8 cellular contexts compared by ENCODE assay signal in genomic region chr15:70196314-70197291, GRCh38.
DNase-seq lines count a peak whose midpoint lies in the region; ATAC-seq, FAIRE-seq and TF ChIP-seq lines count a peak whose summit lies in the region.

No MANE protein-coding gene starts in this region.

- H3K4me1 Mint-ChIP-seq in activated naive CD4-positive, alpha-beta T cell treated with anti-CD3 and anti-CD28 coated beads, Interleukin-2, amount 10 ng/mL, durations not matched to agents 7 days and 5 days: no peaks in the 10 kb centered on the region

- TF ChIP-seq CTCF in BJ (IDR thresholded peaks at IDR 0.05; ENCODE audit: insufficient read depth, low read depth, low read length): no peak

- no peak for FAIRE-seq in frontal cortex (lab: Jason Lieb, UNC)

- DNase-seq in BJ (ENCODE audit: low read depth) (peak; percentile 15), GM19238 (ENCODE audit: insufficient read length, low spot score) (peak; percentile 63), NCI-H82 treated with DMSO at 0.1 percent for 48 hours (lab: John Stamatoyannopoulos, UW; ENCODE audit: unreplicated experiment) (peak; percentile 33), kidney tubule cell (ENCODE audit: low spot score) (peak; percentile 56), frontal cortex (ENCODE audit: low spot score in 2 of 2) (no peak)
- peak; percentile 34 for DNase-seq in activated naive CD4-positive, alpha-beta T cell treated with anti-CD3 and anti-CD28 coated beads, Interleukin-2, amount 10 ng/mL, durations not matched to agents 7 days and 5 days
- peak; percentile 22 for DNase-seq in stimulated activated CD8-positive, alpha-beta memory T cell treated with anti-CD3 and anti-CD28 coated beads, Interleukin-12 subunit alpha, Interleukin-12 subunit beta, amount 100 ng/mL, for 1 hour (ENCODE audit: low read depth)

- no peaks in the 10 kb centered on the region for H3K36me3 Mint-ChIP-seq in activated naive CD4-positive, alpha-beta T cell treated with anti-CD3 and anti-CD28 coated beads, Interleukin-2, amount 10 ng/mL, durations not matched to agents 7 days and 5 days

- H3K4me3 ChIP-seq in BJ (ENCODE audit: low read depth, low read length): no peak overlapping the region

- H3K27ac Mint-ChIP-seq in activated naive CD4-positive, alpha-beta T cell treated with anti-CD3 and anti-CD28 coated beads, Interleukin-2, amount 10 ng/mL, durations not matched to agents 7 days and 5 days: no peak overlapping the region

- H3K36me3 ChIP-seq in BJ (ENCODE audit: control insufficient read depth, insufficient read depth, low read length): no peaks in the 10 kb centered on the region

- H3K27me3 ChIP-seq in BJ (ENCODE audit: control insufficient read depth, insufficient read depth, low read length): peaks cover 10% of the 10 kb centered on the region

- H3K9me3 Mint-ChIP-seq in activated naive CD4-positive, alpha-beta T cell treated with anti-CD3 and anti-CD28 coated beads, Interleukin-2, amount 10 ng/mL, durations not matched to agents 7 days and 5 days: no peaks in the 10 kb centered on the region

- H3K4me3 Mint-ChIP-seq in activated naive CD4-positive, alpha-beta T cell treated with anti-CD3 and anti-CD28 coated beads, Interleukin-2, amount 10 ng/mL, durations not matched to agents 7 days and 5 days: no peak overlapping the region

- POLR2A ChIA-PET in BJ (lab: Charles Lee): no interaction called here

- peak; percentile 95 for ATAC-seq in HG03354 (IDR thresholded peaks at IDR 0.05; ENCODE audit: poor library complexity, severe bottlenecking, unreplicated experiment)

- peaks cover 26% of the 10 kb centered on the region for H3K27me3 Mint-ChIP-seq in activated naive CD4-positive, alpha-beta T cell treated with anti-CD3 and anti-CD28 coated beads, Interleukin-2, amount 10 ng/mL, durations not matched to agents 7 days and 5 days

- CTCF ChIA-PET in BJ (lab: Yijun Ruan, JAX): interaction anchor here (0.9 to 1.2 kb wide), 2 partner anchors 14 to 130 kb away, joined by 3 read pairs; no protein-coding TSS in a partner anchor
- CTCF ChIA-PET in activated naive CD4-positive, alpha-beta T cell treated with anti-CD3 and anti-CD28 coated beads, Interleukin-2, amount 10 ng/mL, durations not matched to agents 7 days and 5 days (lab: Charles Lee): no interaction called here

Comparison
In these comparisons a context has a peak if more than half of its experiments do, and no peak if none do; other contexts are left out.
1. DNase-seq: peak in BJ (single experiment), GM19238 (single experiment), NCI-H82 treated with DMSO at 0.1 percent for 48 hours (single experiment), activated naive CD4-positive, alpha-beta T cell treated with anti-CD3 and anti-CD28 coated beads, Interleukin-2, amount 10 ng/mL, durations not matched to agents 7 days and 5 days (single experiment), kidney tubule cell (single experiment) and stimulated activated CD8-positive, alpha-beta memory T cell treated with anti-CD3 and anti-CD28 coated beads, Interleukin-12 subunit alpha, Interleukin-12 subunit beta, amount 100 ng/mL, for 1 hour (single experiment); none in frontal cortex (0 of 2).